Comparison of ENCODE assay signal across 11 cellular contexts in the genomic region with DNA sequence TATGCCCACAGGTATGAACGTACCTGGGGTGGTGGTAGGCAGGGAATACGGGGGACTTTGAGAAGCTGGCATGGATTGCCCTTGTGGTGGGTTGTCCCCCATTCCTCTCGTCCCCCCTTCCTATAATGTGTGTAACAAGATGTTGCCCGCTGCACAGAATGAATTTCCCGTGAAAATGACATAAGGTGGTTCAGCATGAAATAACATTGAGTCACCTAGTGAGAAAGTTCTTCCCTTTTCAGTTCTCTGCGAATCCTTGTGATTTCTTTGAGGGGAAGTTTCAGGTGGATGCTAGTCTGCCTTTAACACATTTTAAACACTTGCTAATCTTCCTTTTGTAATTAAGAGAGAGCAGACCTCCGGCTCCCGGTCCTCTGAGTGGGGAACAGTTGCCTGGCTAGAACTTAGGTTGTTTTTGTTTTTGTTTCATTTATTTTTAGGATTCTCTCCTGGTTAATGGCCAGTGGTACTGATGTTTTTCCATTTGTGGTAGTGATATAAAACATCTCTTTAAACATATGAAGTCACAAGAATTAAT. TPM values are rescaled to one million over a fixed set of nuclear protein-coding genes. Genes with fewer than 3 reads are reported as not detected.
DNase-seq lines count a peak whose midpoint lies in the region; ATAC-seq, FAIRE-seq and TF ChIP-seq lines count a peak whose summit lies in the region.
"Had no signal": no experiment of that assay in that cellular context is flagged by ENCODE, and none has a peak within 500 bp of the region (broad histone marks: within the 10 kb centered on the region; RNA-seq: fewer than 3 reads in every experiment).

No MANE protein-coding gene starts in this region.

- 46% methylated on average over 6 of the region's 8 CpGs for WGBS in suprapubic skin
- WGBS in ovary, 3 donors = 10 to 21% (median 11%) methylated on average over 8 of the region's 8 CpGs

- peaks cover 11% of the 10 kb centered on the region for H3K27me3 ChIP-seq in left ventricle myocardium inferior (ENCODE audit: low read depth)
- peaks cover 24% of the 10 kb centered on the region for H3K27me3 ChIP-seq in suprapubic skin
- no peaks in the 10 kb centered on the region for H3K27me3 ChIP-seq in ovary

- DNase-seq in left ventricle myocardium inferior (no peak), left ventricle myocardium superior (no peak), kidney (no peak), suprapubic skin (ENCODE audit: low spot score in 2 of 2) (no peak), ovary (no peak), NCI-H2196 treated with DMSO at 0.1 percent for 48 hours (lab: John Stamatoyannopoulos, UW; ENCODE audit: unreplicated experiment) (no peak)
- DNase-seq in activated T-helper 2 cell treated with anti-CD3 and anti-CD28 coated beads, Interferon-gamma antibody, Interleukin-2, Interleukin-4, amounts not matched to agents 10 μg/mL and 5 μg/mL and 100 μg/mL, durations not matched to agents 14 hours and 24 hours and 36 hours (ENCODE audit: low spot score) = no peak
- DNase-seq: NCI-H1092 treated with DMSO at 0.1 percent for 48 hours had no signal

- peak overlapping the region; percentile 78 for H3K4me3 ChIP-seq in left ventricle myocardium inferior
- H3K4me3 ChIP-seq in kidney (ENCODE audit: low read length in 2 of 2) = peak overlapping the region; percentile 33 to 50
- peak overlapping the region; percentile 61 for H3K4me3 ChIP-seq in suprapubic skin
- no peak overlapping the region for H3K4me3 ChIP-seq in ovary

- ATAC-seq in left ventricle myocardium superior = no peak
- ATAC-seq in GM18909 (IDR thresholded peaks at IDR 0.05; ENCODE audit: poor library complexity, unreplicated experiment) = no peak

- peak overlapping the region; percentile 21 for H3K4me3 Mint-ChIP-seq in activated T-helper 2 cell treated with anti-CD3 and anti-CD28 coated beads, Interferon-gamma antibody, Interleukin-2, Interleukin-4, amounts not matched to agents 10 μg/mL and 5 μg/mL and 100 μg/mL, durations not matched to agents 14 hours and 24 hours and 36 hours (ENCODE audit: low read depth)

- H3K27ac Mint-ChIP-seq in activated T-helper 2 cell treated with anti-CD3 and anti-CD28 coated beads, Interferon-gamma antibody, Interleukin-2, Interleukin-4, amounts not matched to agents 10 μg/mL and 5 μg/mL and 100 μg/mL, durations not matched to agents 14 hours and 24 hours and 36 hours = no peak overlapping the region

- TF ChIP-seq POLR2A in suprapubic skin (IDR thresholded peaks at IDR 0.05) = no peak
- TF ChIP-seq POLR2A in ovary (IDR thresholded peaks at IDR 0.05) = no peak

- H3K4me1 Mint-ChIP-seq in activated T-helper 2 cell treated with anti-CD3 and anti-CD28 coated beads, Interferon-gamma antibody, Interleukin-2, Interleukin-4, amounts not matched to agents 10 μg/mL and 5 μg/mL and 100 μg/mL, durations not matched to agents 14 hours and 24 hours and 36 hours (ENCODE audit: low read depth) = peaks cover 6% of the 10 kb centered on the region

- intact Hi-C loops in left ventricle myocardium inferior (cut with micrococcal nuclease) (no loop called here), left ventricle myocardium superior (cut with micrococcal nuclease) (no loop called here), kidney (cut with DNase I) (no loop called here), ovary (cut with DNase I) (loop anchor here in 1 of 4 donors (10.0 kb wide), 1 partner anchor 160 kb away; no protein-coding TSS in a partner anchor)
- intact Hi-C loops in activated T-helper 2 cell treated with anti-CD3 and anti-CD28 coated beads, Interferon-gamma antibody, Interleukin-2, Interleukin-4, amounts not matched to agents 10 μg/mL and 5 μg/mL and 100 μg/mL, durations not matched to agents 14 hours and 24 hours and 36 hours (cut with micrococcal nuclease) = no loop called here

- H3K27ac ChIP-seq in left ventricle myocardium inferior (replicated peaks) (no peak overlapping the region), kidney (ENCODE audit: low read depth in 2 of 2, low read length in 2 of 2) (no peak overlapping the region), suprapubic skin (no peak overlapping the region), ovary (no peak overlapping the region)
- H3K27ac ChIP-seq: parathyroid adenoma, SJSA1 had no signal

- H3K4me1 ChIP-seq in left ventricle myocardium inferior (peaks cover 51% of the 10 kb centered on the region), kidney (ENCODE audit: control insufficient read depth in 1 of 2, insufficient read depth in 1 of 2, low read depth in 1 of 2, low read length in 2 of 2) (peaks cover 0 to 13% of the 10 kb centered on the region in 2 donors), suprapubic skin (peaks cover 22% of the 10 kb centered on the region), ovary (ENCODE audit: insufficient read depth) (peaks cover 1% of the 10 kb centered on the region)

- H3K9ac ChIP-seq in kidney (ENCODE audit: low read length in 2 of 2) = peak overlapping the region; percentile 21 to 41
- H3K9ac ChIP-seq: parathyroid adenoma had no signal

- peaks cover 44% of the 10 kb centered on the region for H3K27me3 Mint-ChIP-seq in activated T-helper 2 cell treated with anti-CD3 and anti-CD28 coated beads, Interferon-gamma antibody, Interleukin-2, Interleukin-4, amounts not matched to agents 10 μg/mL and 5 μg/mL and 100 μg/mL, durations not matched to agents 14 hours and 24 hours and 36 hours (ENCODE audit: low read depth)

- TF ChIP-seq EP300 in suprapubic skin (IDR thresholded peaks at IDR 0.05) (no peak), ovary (IDR thresholded peaks at IDR 0.05) (no peak)

- FAIRE-seq in kidney (lab: Jason Lieb, UNC) = no peak

- H3K9me3 Mint-ChIP-seq in activated T-helper 2 cell treated with anti-CD3 and anti-CD28 coated beads, Interferon-gamma antibody, Interleukin-2, Interleukin-4, amounts not matched to agents 10 μg/mL and 5 μg/mL and 100 μg/mL, durations not matched to agents 14 hours and 24 hours and 36 hours = no peaks in the 10 kb centered on the region

- H3K9me3 ChIP-seq in left ventricle myocardium inferior (replicated peaks) = no peaks in the 10 kb centered on the region
- H3K9me3 ChIP-seq in kidney (ENCODE audit: control insufficient read depth in 1 of 2, low read length in 2 of 2) = no peaks in the 10 kb centered on the region
- H3K9me3 ChIP-seq in suprapubic skin = no peaks in the 10 kb centered on the region
- H3K9me3 ChIP-seq in ovary = no peaks in the 10 kb centered on the region
- H3K9me3 ChIP-seq: SJSA1 had no signal

- no peaks in the 10 kb centered on the region for H3K36me3 Mint-ChIP-seq in activated T-helper 2 cell treated with anti-CD3 and anti-CD28 coated beads, Interferon-gamma antibody, Interleukin-2, Interleukin-4, amounts not matched to agents 10 μg/mL and 5 μg/mL and 100 μg/mL, durations not matched to agents 14 hours and 24 hours and 36 hours (ENCODE audit: low read depth)

- H3K36me3 ChIP-seq in left ventricle myocardium inferior (no peaks in the 10 kb centered on the region), kidney (ENCODE audit: control insufficient read depth in 1 of 2, insufficient read depth in 2 of 2, low read length in 2 of 2) (no peaks in the 10 kb centered on the region), suprapubic skin (no peaks in the 10 kb centered on the region), ovary (no peaks in the 10 kb centered on the region)
- H3K36me3 ChIP-seq: SJSA1 had no signal

- TF ChIP-seq CTCF in left ventricle myocardium inferior (IDR thresholded peaks at IDR 0.05; ENCODE audit: borderline replicate concordance) (no peak), kidney (IDR thresholded peaks at IDR 0.05; ENCODE audit: borderline replicate concordance, extremely low read depth, insufficient read depth) (no peak), suprapubic skin (IDR thresholded peaks at IDR 0.05) (no peak), ovary (IDR thresholded peaks at IDR 0.05) (no peak)

RNA-seq across cellular contexts. Expression of gene RAP1GAP2, which starts 58.9 kb away (rescaled TPM):
- total RNA-seq in left ventricle myocardium inferior (63.8 TPM), left ventricle myocardium superior (48.9 TPM), kidney (46.2 TPM), suprapubic skin (10 to 100 TPM; 10.8 to 18.3 (median 12.6) TPM), ovary (10 to 100 TPM in 6 of 7 donors, 1 to 10 TPM in 1; 8.4 to 15.4 (median 12.7) TPM)
- total RNA-seq in activated T-helper 2 cell treated with anti-CD3 and anti-CD28 coated beads, Interferon-gamma antibody, Interleukin-2, Interleukin-4, amounts not matched to agents 10 μg/mL and 5 μg/mL and 100 μg/mL, durations not matched to agents 14 hours and 24 hours and 36 hours = 0.46 and 1.1 TPM in 2 replicates
- polyA plus RNA-seq in kidney (ENCODE audit: insufficient read depth, low read depth, low replicate concordance) (6.8 TPM), ovary (1 to 10 TPM; 4.3 to 4.4 TPM)
